Comparison of ENCODE assay signal across 18 cellular contexts in the genomic region with DNA sequence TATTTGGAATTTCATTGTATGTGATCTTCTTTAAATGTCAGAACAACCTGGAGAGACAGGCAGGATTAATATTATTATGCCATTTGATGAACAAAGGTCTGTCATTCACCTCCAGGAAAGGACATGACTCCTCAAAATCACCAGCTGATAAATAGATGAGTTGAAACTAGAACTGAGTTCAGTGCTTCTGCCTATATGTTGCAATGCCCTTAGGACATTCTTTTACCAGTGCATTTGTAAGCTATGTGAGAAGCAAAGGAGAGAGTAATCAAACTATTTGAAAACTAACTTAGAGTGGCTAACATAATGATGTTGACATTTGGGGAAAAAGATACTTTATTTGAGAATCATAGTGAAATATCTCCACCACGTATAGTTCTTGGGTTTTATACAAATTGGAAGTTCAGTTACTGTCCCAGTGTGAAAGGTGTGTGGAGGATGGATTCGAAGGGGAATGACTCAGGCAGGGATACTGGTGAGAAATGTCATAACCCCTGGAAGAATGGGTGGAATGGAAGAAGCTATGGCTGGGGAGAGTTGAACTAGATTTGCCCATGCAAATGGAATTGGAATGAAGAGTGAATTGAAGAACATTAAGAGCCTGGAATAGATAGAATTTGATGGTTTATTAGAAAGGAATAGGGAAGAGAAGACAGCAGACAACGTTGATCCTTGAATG. TPM values are rescaled to one million over a fixed set of nuclear protein-coding genes. Genes with fewer than 3 reads are reported as not detected.
"Had no signal": no experiment of that assay in that cellular context is flagged by ENCODE, and none has a peak within 500 bp of the region (broad histone marks: within the 10 kb centered on the region; RNA-seq: fewer than 3 reads in every experiment).

No MANE protein-coding gene starts in this region.

- ATAC-seq: left colon; left ventricle myocardium superior; mucosa of descending colon; naive thymus-derived CD8-positive, alpha-beta T cell; right cardiac atrium had no signal

- DNase-seq: immature natural killer cell; kidney; left colon; left ventricle myocardium superior; mucosa of descending colon; naive thymus-derived CD8-positive, alpha-beta T cell; ovary; right cardiac atrium; stimulated activated CD4-positive, alpha-beta T cell treated with anti-CD3 and anti-CD28 coated beads, Interleukin-2, amount 100 ng/mL, for 48 hours; stimulated activated naive CD4-positive, alpha-beta T cell treated with Interleukin-2 at 50 U/mL for 16 hours; uterus had no signal

- H3K4me2 ChIP-seq: smooth muscle cell had no signal

- H3K36me3 Mint-ChIP-seq: immature natural killer cell; naive thymus-derived CD8-positive, alpha-beta T cell had no signal

- H3K4me3 Mint-ChIP-seq: central memory CD8-positive, alpha-beta T cell; dendritic cell treated with granulocyte-macrophage colony-stimulating factor and Interleukin-4, amounts not matched to agents 40 ng/mL and 50 ng/mL, for 4 days; immature natural killer cell; naive thymus-derived CD8-positive, alpha-beta T cell; neural crest cell; type B pancreatic cell had no signal

- H3K27me3 ChIP-seq: ovary, uterus had no signal

- H3K27ac ChIP-seq: ovary, uterus had no signal

- H3K9me3 Mint-ChIP-seq: dendritic cell treated with granulocyte-macrophage colony-stimulating factor and Interleukin-4, amounts not matched to agents 40 ng/mL and 50 ng/mL, for 4 days; neural crest cell; type B pancreatic cell had no signal

- H3K27me3 Mint-ChIP-seq: central memory CD8-positive, alpha-beta T cell; type B pancreatic cell had no signal

- H3K27ac Mint-ChIP-seq: dendritic cell treated with granulocyte-macrophage colony-stimulating factor and Interleukin-4, amounts not matched to agents 40 ng/mL and 50 ng/mL, for 4 days; immature natural killer cell; naive thymus-derived CD8-positive, alpha-beta T cell; type B pancreatic cell had no signal

- H3K4me1 ChIP-seq: uterus had no signal

- H3K36me3 ChIP-seq: ovary, uterus had no signal

- H3K9me3 ChIP-seq: mucosa of descending colon, ovary, uterus had no signal

- H3K4me1 Mint-ChIP-seq: central memory CD8-positive, alpha-beta T cell; immature natural killer cell; naive thymus-derived CD8-positive, alpha-beta T cell; neural crest cell had no signal

- H3K4me3 ChIP-seq: lung, mucosa of descending colon, ovary, smooth muscle cell, uterus had no signal

RNA-seq across cellular contexts. Expression of a gene that starts 21.5 kb away (rescaled TPM):
- total RNA-seq: endothelial cell of umbilical vein had no signal
- polyA plus RNA-seq: endothelial cell of umbilical vein had no signal
